In the genomic region with DNA sequence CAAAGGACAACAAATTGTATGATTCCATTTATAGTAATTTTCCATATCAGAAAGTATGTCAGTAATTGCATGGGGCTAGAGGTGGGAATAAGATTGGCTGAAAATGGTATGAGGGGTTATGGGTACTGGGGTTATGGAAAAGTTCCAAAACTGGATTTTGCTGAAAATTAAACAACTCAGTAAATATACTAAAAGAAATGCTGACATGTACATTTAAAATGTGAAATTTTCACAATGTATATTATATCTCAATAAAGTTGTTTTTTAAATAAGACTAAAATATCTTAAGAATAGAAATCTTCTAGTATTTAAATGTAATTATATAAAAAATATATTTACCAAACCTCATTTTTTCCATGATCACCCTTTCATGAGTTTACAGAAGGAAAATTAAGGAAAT, we compare ENCODE assay signal across 30 cellular contexts.
"Had no signal": no experiment of that assay in that cellular context is flagged by ENCODE, and none has a peak within 500 bp of the region (broad histone marks: within the 10 kb centered on the region; RNA-seq: fewer than 3 reads in every experiment).

No MANE protein-coding gene starts in this region.

- H3K36me3 ChIP-seq: neutrophil, pancreas, spleen, suprapubic skin, tibial artery, transverse colon, upper lobe of right lung, uterus had no signal

- FAIRE-seq: pancreas had no signal

- ATAC-seq: naive thymus-derived CD8-positive, alpha-beta T cell; natural killer cell treated with Interleukin-12 subunit alpha and Interleukin-12 subunit beta and Interleukin-15 and Interleukin-18, amount 100 ng/mL, for 72 hours; pancreas; psoas muscle; right cardiac atrium; sciatic nerve; stimulated activated memory B cell treated with anti-CD40 and anti-IgM and Interleukin-4, amounts not matched to agents 10 μg/mL and 1 μg/mL and 100 μg/mL, for 72 hours; stimulated activated naive CD8-positive, alpha-beta T cell treated with anti-CD3 and anti-CD28 coated beads, Interleukin-15, amount 100 ng/mL, for 72 hours; stimulated activated naive CD8-positive, alpha-beta T cell treated with anti-CD3 and anti-CD28 coated beads, Interleukin-15, Interleukin-2, amounts not matched to agents 100 U/mL and 50 U/mL, for 24 hours; upper lobe of right lung had no signal

- H3K4me3 Mint-ChIP-seq: naive thymus-derived CD8-positive, alpha-beta T cell; natural killer cell treated with Interleukin-12 subunit alpha and Interleukin-12 subunit beta and Interleukin-15 and Interleukin-18, amount 100 ng/mL, for 72 hours; nephron progenitor cell; neural crest cell; stimulated activated memory B cell treated with anti-CD40 and anti-IgM and Interleukin-4, amounts not matched to agents 10 μg/mL and 1 μg/mL and 100 μg/mL, for 72 hours; stimulated activated naive CD8-positive, alpha-beta T cell treated with anti-CD3 and anti-CD28 coated beads, Interleukin-15, amount 100 ng/mL, for 72 hours; type B pancreatic cell had no signal

- H3K9me3 ChIP-seq: neutrophil, pancreas, psoas muscle, suprapubic skin, testis, tibial artery, transverse colon, upper lobe of right lung, uterus had no signal

- H3K9me3 Mint-ChIP-seq: nephron progenitor cell, neural crest cell, type B pancreatic cell had no signal

- H3K4me1 Mint-ChIP-seq: naive thymus-derived CD8-positive, alpha-beta T cell; neural crest cell; stimulated activated memory B cell treated with anti-CD40 and anti-IgM and Interleukin-4, amounts not matched to agents 10 μg/mL and 1 μg/mL and 100 μg/mL, for 72 hours; stimulated activated naive CD8-positive, alpha-beta T cell treated with anti-CD3 and anti-CD28 coated beads, Interleukin-15, amount 100 ng/mL, for 72 hours had no signal

- H3K27ac Mint-ChIP-seq: naive thymus-derived CD8-positive, alpha-beta T cell; natural killer cell treated with Interleukin-12 subunit alpha and Interleukin-12 subunit beta and Interleukin-15 and Interleukin-18, amount 100 ng/mL, for 72 hours; nephron progenitor cell; stimulated activated memory B cell treated with anti-CD40 and anti-IgM and Interleukin-4, amounts not matched to agents 10 μg/mL and 1 μg/mL and 100 μg/mL, for 72 hours; stimulated activated naive CD8-positive, alpha-beta T cell treated with anti-CD3 and anti-CD28 coated beads, Interleukin-15, amount 100 ng/mL, for 72 hours; type B pancreatic cell had no signal

- H3K27ac ChIP-seq: neutrophil, pancreas, psoas muscle, skin epidermis, spleen, suprapubic skin, testis, tibial artery, transverse colon, upper lobe of right lung, uterus had no signal

- H3K4me3 ChIP-seq: pancreas, psoas muscle, skin epidermis, smooth muscle cell, spleen, suprapubic skin, testis, tibial artery, transverse colon, upper lobe of right lung, uterus had no signal

- H3K4me2 ChIP-seq: smooth muscle cell had no signal

- H3K4me1 ChIP-seq: pancreas, psoas muscle, spleen, suprapubic skin, testis, transverse colon, upper lobe of right lung, uterus had no signal

- H3K27me3 Mint-ChIP-seq: naive thymus-derived CD8-positive, alpha-beta T cell; natural killer cell treated with Interleukin-12 subunit alpha and Interleukin-12 subunit beta and Interleukin-15 and Interleukin-18, amount 100 ng/mL, for 72 hours; stimulated activated memory B cell treated with anti-CD40 and anti-IgM and Interleukin-4, amounts not matched to agents 10 μg/mL and 1 μg/mL and 100 μg/mL, for 72 hours; stimulated activated naive CD8-positive, alpha-beta T cell treated with anti-CD3 and anti-CD28 coated beads, Interleukin-15, amount 100 ng/mL, for 72 hours; type B pancreatic cell had no signal

- H3K36me3 Mint-ChIP-seq: naive thymus-derived CD8-positive, alpha-beta T cell; stimulated activated memory B cell treated with anti-CD40 and anti-IgM and Interleukin-4, amounts not matched to agents 10 μg/mL and 1 μg/mL and 100 μg/mL, for 72 hours; type B pancreatic cell had no signal

- H3K27me3 ChIP-seq: neutrophil, spleen, suprapubic skin, testis, tibial artery, transverse colon, upper lobe of right lung, uterus had no signal

- DNase-seq: naive thymus-derived CD8-positive, alpha-beta T cell; nephron progenitor cell; nucleus accumbens; pancreas; psoas muscle; right cardiac atrium; spleen; stimulated activated CD4-positive, alpha-beta T cell treated with anti-CD3 and anti-CD28 coated beads, Interleukin-12 subunit alpha, Interleukin-12 subunit beta, amount 100 ng/mL, for 4 hours; stimulated activated CD4-positive, alpha-beta T cell treated with anti-CD3 and anti-CD28 coated beads, Interleukin-1b, Interleukin-23, amount 100 ng/mL, for 48 hours; stimulated activated CD4-positive, alpha-beta T cell treated with anti-CD3 and anti-CD28 coated beads, Interleukin-4, amount 100 ng/mL, for 1 hour; stimulated activated CD4-positive, alpha-beta T cell treated with anti-CD3 and anti-CD28 coated beads, Interleukin-4, amount 100 ng/mL, for 4 hours; stimulated activated CD8-positive, alpha-beta memory T cell treated with anti-CD3 and anti-CD28 coated beads, Interleukin-4, amount 100 ng/mL, for 48 hours; stimulated activated naive CD4-positive, alpha-beta T cell; stimulated activated naive CD8-positive, alpha-beta T cell treated with anti-CD3 and anti-CD28 coated beads, Interleukin-15, amount 100 ng/mL, for 72 hours; stimulated activated naive CD8-positive, alpha-beta T cell treated with anti-CD3 and anti-CD28 coated beads, Interleukin-15, Interleukin-2, amounts not matched to agents 100 U/mL and 50 U/mL, for 24 hours; substantia nigra; testis; tibial artery; transverse colon; upper lobe of right lung; uterus had no signal
